Comparison of ENCODE assay signal across 13 cellular contexts in the genomic region with DNA sequence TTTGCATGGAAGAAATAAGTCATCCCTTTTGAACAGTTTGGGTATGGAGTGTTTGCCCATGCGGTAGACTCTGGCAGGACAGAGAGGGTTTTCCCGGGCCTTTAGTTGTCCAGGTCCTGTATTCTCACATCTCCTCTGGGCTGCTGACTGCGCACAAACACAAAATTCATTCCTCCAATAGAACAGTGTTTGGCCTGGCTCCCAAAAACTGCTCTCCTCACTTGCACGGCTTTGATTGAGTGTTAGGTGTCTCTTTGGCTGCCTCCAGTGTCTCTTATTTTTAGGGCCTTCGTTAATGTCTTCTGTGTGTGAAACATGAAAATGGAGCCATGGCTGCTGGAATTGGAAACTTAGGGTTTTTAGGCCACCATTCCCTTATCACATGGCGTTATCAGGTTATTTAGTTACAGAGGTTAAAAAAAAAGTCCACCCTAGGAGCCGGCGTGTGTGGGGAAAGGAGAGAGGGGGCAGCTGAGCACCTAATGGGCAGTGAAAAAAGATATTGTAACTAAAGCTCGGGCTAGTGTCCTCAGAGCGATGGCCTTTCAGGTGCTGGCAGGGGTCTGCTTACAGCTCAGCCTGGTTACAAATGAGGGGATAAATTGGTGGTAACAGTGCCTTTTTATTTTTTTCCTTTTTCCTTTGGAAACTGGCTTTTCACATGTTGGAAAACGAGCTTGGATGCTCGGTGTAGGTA. TPM values are rescaled to one million over a fixed set of nuclear protein-coding genes. Genes with fewer than 3 reads are reported as not detected.
DNase-seq lines count a peak whose midpoint lies in the region; ATAC-seq, FAIRE-seq and TF ChIP-seq lines count a peak whose summit lies in the region.
"Had no signal": no experiment of that assay in that cellular context is flagged by ENCODE, and none has a peak within 500 bp of the region (broad histone marks: within the 10 kb centered on the region; RNA-seq: fewer than 3 reads in every experiment).

No MANE protein-coding gene starts in this region.

- CTCF ChIA-PET in A549 (lab: Yijun Ruan, JAX) (interaction anchor here (1.1 kb wide), 1 partner anchor 149 kb away, joined by 3 read pairs; no protein-coding TSS in a partner anchor), Calu3 (lab: Charles Lee) (interaction anchor here (1.2 kb wide), 1 partner anchor 11 kb away, joined by 3 read pairs; no protein-coding TSS in a partner anchor)

- peak overlapping the region; percentile 87 for H3K27ac Mint-ChIP-seq in Calu3 (ENCODE audit: unreplicated experiment)
- peak overlapping the region; percentile 69 for H3K27ac Mint-ChIP-seq in activated naive CD8-positive, alpha-beta T cell treated with anti-CD3 and anti-CD28 coated beads for 36 hours
- no peak overlapping the region for H3K27ac Mint-ChIP-seq in neural progenitor cell

- TF ChIP-seq POLR2A in A549 (IDR thresholded peaks at IDR 0.05; ENCODE audit: low read length) = no peak
- no peak for TF ChIP-seq POLR2A in H54 (IDR thresholded peaks at IDR 0.05; ENCODE audit: low read depth, low read length)

- DNase-seq in A549 (ENCODE audit: low read depth in 1 of 2, low spot score in 1 of 2) (no peak), Calu3 (no peak), neural progenitor cell (ENCODE audit: low spot score) (no peak), GM19240 (ENCODE audit: insufficient read length, low spot score) (no peak), H54 (ENCODE audit: insufficient read length, low spot score) (no peak)
- no peak for DNase-seq in activated naive CD8-positive, alpha-beta T cell treated with anti-CD3 and anti-CD28 coated beads for 36 hours
- DNase-seq: activated effector memory CD4-positive, alpha-beta T cell treated with Interleukin-2 at 50 U/mL for 16 hours; C1 segment of cervical spinal cord; NCI-H446 treated with DMSO at 0.1 percent for 48 hours; PC-9 had no signal

- no peaks in the 10 kb centered on the region for H3K36me3 ChIP-seq in neural progenitor cell

- POLR2A ChIA-PET in A549 (lab: Yijun Ruan, JAX) = interaction anchor here (1.2 kb wide), 1 partner anchor 45 kb away, joined by 4 read pairs; no protein-coding TSS in a partner anchor

- H3K79me2 ChIP-seq in neural progenitor cell (ENCODE audit: low read depth) = no peaks in the 10 kb centered on the region
- H3K79me2 ChIP-seq: parathyroid adenoma had no signal

- no peak for TF ChIP-seq CTCF in A549 (IDR thresholded peaks at IDR 0.05)
- no peak for TF ChIP-seq CTCF in Calu3 (IDR thresholded peaks at IDR 0.05; ENCODE audit: unreplicated experiment)
- no peak for TF ChIP-seq CTCF in neural progenitor cell (IDR thresholded peaks at IDR 0.05)

- H3K4me1 Mint-ChIP-seq in Calu3 (ENCODE audit: low read depth, unreplicated experiment) = peaks cover 86% of the 10 kb centered on the region
- H3K4me1 Mint-ChIP-seq in activated naive CD8-positive, alpha-beta T cell treated with anti-CD3 and anti-CD28 coated beads for 36 hours = peaks cover 79% of the 10 kb centered on the region
- H3K4me1 Mint-ChIP-seq in neural progenitor cell = peaks cover 35% of the 10 kb centered on the region

- no TSS peak for BruUV-seq in Calu3 (replicated peaks; lab: Mats Ljungman, UMichigan)

- no peak for TF ChIP-seq EP300 in A549 (IDR thresholded peaks at IDR 0.05)

- TF ChIP-seq RAD21 in A549 (conservative IDR thresholded peaks at IDR 0.05 in 1 of 2, IDR thresholded peaks at IDR 0.05 in 1 of 2) = no peak

- H3K4me1 ChIP-seq in A549 = peaks cover 92% of the 10 kb centered on the region
- H3K4me1 ChIP-seq in neural progenitor cell = peaks cover 13% of the 10 kb centered on the region

- H3K4me3 ChIP-seq in A549 (no peak overlapping the region), neural progenitor cell (no peak overlapping the region)
- H3K4me3 ChIP-seq: PC-9 had no signal

- peaks cover 9% of the 10 kb centered on the region for H3K27me3 ChIP-seq in neural progenitor cell

- H3K9me3 Mint-ChIP-seq in Calu3 (ENCODE audit: low read depth, unreplicated experiment) (no peaks in the 10 kb centered on the region), neural progenitor cell (peaks cover 2% of the 10 kb centered on the region)
- H3K9me3 Mint-ChIP-seq in activated naive CD8-positive, alpha-beta T cell treated with anti-CD3 and anti-CD28 coated beads for 36 hours = peaks cover 2% of the 10 kb centered on the region

- H3K27ac ChIP-seq in A549 (peak overlapping the region; percentile 67 to 82), neural progenitor cell (no peak overlapping the region)
- H3K27ac ChIP-seq: parathyroid adenoma had no signal

- H3K27me3 Mint-ChIP-seq in Calu3 (ENCODE audit: unreplicated experiment) (no peaks in the 10 kb centered on the region), neural progenitor cell (ENCODE audit: insufficient read depth, low read depth) (peaks cover 4% of the 10 kb centered on the region)
- no peaks in the 10 kb centered on the region for H3K27me3 Mint-ChIP-seq in activated naive CD8-positive, alpha-beta T cell treated with anti-CD3 and anti-CD28 coated beads for 36 hours

- FAIRE-seq in A549 (lab: Jason Lieb, UNC) = no peak
- FAIRE-seq in H54 (lab: Jason Lieb, UNC) = no peak
- FAIRE-seq: islet of Langerhans had no signal

- no peak overlapping the region for H3K9ac ChIP-seq in neural progenitor cell
- H3K9ac ChIP-seq: parathyroid adenoma had no signal

- H3K4me3 Mint-ChIP-seq in Calu3 (ENCODE audit: low read depth, unreplicated experiment) (peak overlapping the region; percentile 49), neural progenitor cell (no peak overlapping the region)
- H3K4me3 Mint-ChIP-seq in activated naive CD8-positive, alpha-beta T cell treated with anti-CD3 and anti-CD28 coated beads for 36 hours = no peak overlapping the region

- no peaks in the 10 kb centered on the region for H3K9me3 ChIP-seq in A549
- H3K9me3 ChIP-seq in neural progenitor cell (ENCODE audit: low read depth) = no peaks in the 10 kb centered on the region

- intact Hi-C loops in Calu3 (cut with micrococcal nuclease; ENCODE audit: unreplicated experiment) = loop anchor here (2.0 to 5.0 kb wide), 3 partner anchors 25 to 45 kb away; no protein-coding TSS in a partner anchor

- peaks cover 7% of the 10 kb centered on the region for H3F3A ChIP-seq in neural progenitor cell (ENCODE audit: low read depth)

- WGBS in A549 (ENCODE audit: missing lambda C conversion rate) = 83% methylated on average over 12 of the region's 12 CpGs

- H3K36me3 Mint-ChIP-seq in Calu3 (ENCODE audit: insufficient read depth, unreplicated experiment) (peaks cover 39% of the 10 kb centered on the region), neural progenitor cell (peaks cover 2% of the 10 kb centered on the region)
- H3K36me3 Mint-ChIP-seq in activated naive CD8-positive, alpha-beta T cell treated with anti-CD3 and anti-CD28 coated beads for 36 hours = peaks cover 29% of the 10 kb centered on the region

- H3K4me2 ChIP-seq in A549 (peak overlapping the region; percentile 64), neural progenitor cell (peak overlapping the region; percentile 16)

- ATAC-seq in A549 (peak in 1 of 2 experiments; percentile 5; a peak in 2 of 6 replicates), HG03159 (IDR thresholded peaks at IDR 0.05; ENCODE audit: unreplicated experiment) (no peak)

- peaks cover 7% of the 10 kb centered on the region for H4K20me1 ChIP-seq in neural progenitor cell (ENCODE audit: low read depth)

- H2AFZ ChIP-seq in neural progenitor cell (replicated peaks) = no peak overlapping the region
- H2AFZ ChIP-seq: parathyroid adenoma, PC-9 had no signal

TF ChIP-seq in A549, 52 proteins besides CTCF, POLR2A, EP300 and RAD21:
- TF ChIP-seq PHF8 (IDR thresholded peaks at IDR 0.05; ENCODE audit: borderline replicate concordance, low read depth) (no peak), FOSL2 (IDR thresholded peaks at IDR 0.05) (no peak), FOSL2 (CRISPR knock-in tag; IDR thresholded peaks at IDR 0.05) (no peak), HOXB13 (CRISPR knock-in tag; IDR thresholded peaks at IDR 0.05; ENCODE audit: low read depth) (no peak), POLR2AphosphoS2 (conservative IDR thresholded peaks at IDR 0.05; ENCODE audit: low read length) (no peak), HEYL (CRISPR knock-in tag; IDR thresholded peaks at IDR 0.05) (no peak)
- TF ChIP-seq, protein P1, sequence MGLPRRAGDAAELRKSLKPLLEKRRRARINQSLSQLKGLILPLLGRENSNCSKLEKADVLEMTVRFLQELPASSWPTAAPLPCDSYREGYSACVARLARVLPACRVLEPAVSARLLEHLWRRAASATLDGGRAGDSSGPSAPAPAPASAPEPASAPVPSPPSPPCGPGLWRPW (IDR thresholded peaks at IDR 0.05) = no peak

RNA-seq across cellular contexts. Expression of a gene that starts 47.3 kb away (rescaled TPM):
- polyA plus RNA-seq in A549 (2011; rRNA removed) = 65.0 and 79.7 TPM in 2 replicates
- 22.5 and 28.8 TPM in 2 replicates for polyA plus RNA-seq in A549 (2012; cell fraction: cytosol; rRNA removed)
- 33.6 and 40.4 TPM in 2 replicates for polyA plus RNA-seq in A549 (2012; cell fraction: nucleus; rRNA removed)
- polyA plus RNA-seq in A549 (2017; fragmentation: RNase III; extraction: RNeasy Plus Mini Kit Qiagen cat#74134 plus additional on column Dnase treatment) = 28.1 to 28.8 TPM (median 28.1 TPM) in 3 replicates
- 66.8 and 80.3 TPM in 2 replicates for polyA minus RNA-seq in A549 (2011; rRNA and poly(A)+ RNA removed)
- total RNA-seq in Calu3 (2022) = 126 TPM in 2 replicates
- 10 to 100 TPM; 63.5 to 65.8 TPM for total RNA-seq in activated naive CD8-positive, alpha-beta T cell treated with anti-CD3 and anti-CD28 coated beads for 36 hours
- total RNA-seq in neural progenitor cell (ENCODE audit: low replicate concordance) = 1.7 and 2.1 TPM in 2 replicates

Comparison
In these comparisons a context has a peak if more than half of its experiments do, and no peak if none do; other contexts are left out.
1. RNA of a gene that starts 47.3 kb away (total RNA-seq): 126 TPM in Calu3 and 63.5 to 65.8 TPM in activated naive CD8-positive, alpha-beta T cell treated with anti-CD3 and anti-CD28 coated beads for 36 hours; 1.7 to 2.1 TPM in neural progenitor cell; every median in the first group is over 10 times any median in the second.